ENCODE assay signal across 8 cellular contexts in genomic region chr7:24401628-24402593, GRCh38.
A peak's percentile ranks its signal among the peaks of the same experiment; 100 is the strongest.
DNase-seq lines count a peak whose midpoint lies in the region; ATAC-seq, FAIRE-seq and TF ChIP-seq lines count a peak whose summit lies in the region.

No MANE protein-coding gene starts in this region.

- TF ChIP-seq EP300 in A549 (IDR thresholded peaks at IDR 0.05), result no peak

- peaks cover 12 to 14% (median 13%) of the 10 kb centered on the region in 3 donors for H3K4me1 Mint-ChIP-seq in T-cell

- H3K9me3 ChIP-seq in A549 (no peaks in the 10 kb centered on the region), liver (ENCODE audit: control insufficient read depth in 4 of 4, low read length in 3 of 4) (no peaks in the 10 kb centered on the region)

- no peaks in the 10 kb centered on the region for H3K27me3 ChIP-seq in liver (ENCODE audit: control insufficient read depth in 4 of 4, insufficient read depth in 4 of 4, low read length in 3 of 4)

- H3K4me1 ChIP-seq in A549, result 0 out of 3 replicates have a peak, but pooled peaks cover 6% of the 10 kb centered on the region
- peaks cover 0 to 9% (median 2%) of the 10 kb centered on the region in 4 donors for H3K4me1 ChIP-seq in liver (ENCODE audit: control insufficient read depth in 4 of 4, insufficient read depth in 4 of 4, low read length in 3 of 4)

- H3K4me3 ChIP-seq in A549 (no peak overlapping the region), astrocyte of the cerebellum (ENCODE audit: low read depth, low read length) (no peak overlapping the region), liver (ENCODE audit: low read depth in 1 of 3, low read length in 3 of 3) (peak overlapping the region in 2 of 3 donors; percentile 44 to 54)

- H3K27ac ChIP-seq in A549 (peak overlapping the region; percentile 46 to 66; a peak in 2 of 6 replicates), liver (ENCODE audit: low read depth in 1 of 2, low read length in 2 of 2) (no peak overlapping the region)

- H3K4me2 ChIP-seq in A549, result peak overlapping the region; percentile 75

- no peak overlapping the region for H3K4me3 Mint-ChIP-seq in T-cell

- in situ Hi-C loops in astrocyte of the cerebellum (cut with HindIII; ENCODE audit: low sequenced_read_pairs), result no loop called here

- CTCF ChIA-PET in A549 (lab: Yijun Ruan, JAX) (interaction anchor here (0.7 to 1.0 kb wide), 6 partner anchors 34 to 879 kb away, joined by 3 to 5 read pairs (median 3); no protein-coding TSS in a partner anchor), T-cell (lab: Charles Lee) (interaction anchor here (0.6 to 0.8 kb wide), 2 partner anchors 264 to 971 kb away, joined by 3 to 4 read pairs; no protein-coding TSS in a partner anchor)

- H3K27me3 Mint-ChIP-seq in T-cell, result peaks cover 0 to 5% of the 10 kb centered on the region in 2 donors

- peak; percentile 80 to 84 for ATAC-seq in A549
- ATAC-seq in GM19455 (IDR thresholded peaks at IDR 0.05; ENCODE audit: unreplicated experiment), result no peak
- ATAC-seq in HG02763 (IDR thresholded peaks at IDR 0.05; ENCODE audit: unreplicated experiment), result no peak
- ATAC-seq in T-cell (replicated peaks in 1 of 4), result no peak

- peak; percentile 63 to 67 for TF ChIP-seq RAD21 in A549 (conservative IDR thresholded peaks at IDR 0.05 in 1 of 2, IDR thresholded peaks at IDR 0.05 in 1 of 2)
- peak; percentile 89 to 93 for TF ChIP-seq RAD21 in liver (IDR thresholded peaks at IDR 0.05)

- H3K27ac Mint-ChIP-seq in T-cell, result no peak overlapping the region

- H3K9me3 Mint-ChIP-seq in T-cell, result no peaks in the 10 kb centered on the region

- FAIRE-seq in A549 (lab: Jason Lieb, UNC), result peak; percentile 77

- 36% methylated on average over 13 of the region's 15 CpGs for WGBS in A549 (ENCODE audit: missing lambda C conversion rate)
- WGBS in liver, result 34% methylated on average over 14 of the region's 15 CpGs

- TF ChIP-seq POLR2A in A549 (IDR thresholded peaks at IDR 0.05; ENCODE audit: low read length), result no peak

- TF ChIP-seq CTCF in A549 (IDR thresholded peaks at IDR 0.05) (peak; percentile 72), GM12873 (IDR thresholded peaks at IDR 0.05; ENCODE audit: insufficient read depth, low read depth, low read length, missing control alignments) (peak; percentile 47), LNCAP (IDR thresholded peaks at IDR 0.05) (peak; percentile 67), astrocyte of the cerebellum (IDR thresholded peaks at IDR 0.05; ENCODE audit: low read depth, low read length, missing control alignments) (peak; percentile 35), liver (IDR thresholded peaks at IDR 0.05; ENCODE audit: low read depth, low read length, missing input control) (peak; percentile 60)

- H3K9ac ChIP-seq in liver (ENCODE audit: low read depth in 1 of 2, low read length in 2 of 2), result peak overlapping the region; percentile 56 to 75

- POLR2A ChIA-PET in A549 (lab: Yijun Ruan, JAX), result no interaction called here
- POLR2A ChIA-PET in T-cell (lab: Charles Lee), result no interaction called here

- DNase-seq in A549 (ENCODE audit: low read depth in 1 of 2, low spot score in 1 of 2) (peak; percentile 12 to 30), astrocyte of the cerebellum (ENCODE audit: low read depth) (peak; percentile 22), T-cell (no peak)

- no peaks in the 10 kb centered on the region for H3K36me3 Mint-ChIP-seq in T-cell

- H3K36me3 ChIP-seq in liver (ENCODE audit: control insufficient read depth in 4 of 4, insufficient read depth in 3 of 4, low read depth in 1 of 4, low read length in 3 of 4), result no peaks in the 10 kb centered on the region

TF ChIP-seq in A549, 52 proteins besides CTCF, POLR2A, EP300 and RAD21:
- TF ChIP-seq FOSL2 (IDR thresholded peaks at IDR 0.05) (no peak), FOSL2 (CRISPR knock-in tag; IDR thresholded peaks at IDR 0.05) (no peak), KDM5A (IDR thresholded peaks at IDR 0.05) (no peak), SMC3 (IDR thresholded peaks at IDR 0.05) (peak; percentile 71), ZSCAN20 (CRISPR knock-in tag; IDR thresholded peaks at IDR 0.05) (no peak)
TF ChIP-seq in A549: peak in this region for 1.

TF ChIP-seq in liver, 16 proteins besides CTCF, POLR2A, EP300 and RAD21:
- TF ChIP-seq RXRA (IDR thresholded peaks at IDR 0.05) (peak in 1 of 2 donors; percentile 23), ZBTB33 (IDR thresholded peaks at IDR 0.05) (no peak)

Comparison
In these comparisons a context has a peak if more than half of its experiments do, and no peak if none do; other contexts are left out.
1. ATAC-seq: peak in A549 (2 of 2); none in GM19455 (single experiment), HG02763 (single experiment) and T-cell (0 of 4).
2. DNase-seq: peak in A549 (2 of 2) and astrocyte of the cerebellum (single experiment); none in T-cell (0 of 34).
3. H3K27ac ChIP-seq: peak in A549 (2 of 2); none in liver (0 of 2).
4. H3K4me3 ChIP-seq: peak in liver (2 of 3); none in A549 (single experiment) and astrocyte of the cerebellum (single experiment).
5. Peak in every context shown above with its lines, with median percentiles within 50 percentile points of each other: CTCF ChIP-seq.